In the genomic region with DNA sequence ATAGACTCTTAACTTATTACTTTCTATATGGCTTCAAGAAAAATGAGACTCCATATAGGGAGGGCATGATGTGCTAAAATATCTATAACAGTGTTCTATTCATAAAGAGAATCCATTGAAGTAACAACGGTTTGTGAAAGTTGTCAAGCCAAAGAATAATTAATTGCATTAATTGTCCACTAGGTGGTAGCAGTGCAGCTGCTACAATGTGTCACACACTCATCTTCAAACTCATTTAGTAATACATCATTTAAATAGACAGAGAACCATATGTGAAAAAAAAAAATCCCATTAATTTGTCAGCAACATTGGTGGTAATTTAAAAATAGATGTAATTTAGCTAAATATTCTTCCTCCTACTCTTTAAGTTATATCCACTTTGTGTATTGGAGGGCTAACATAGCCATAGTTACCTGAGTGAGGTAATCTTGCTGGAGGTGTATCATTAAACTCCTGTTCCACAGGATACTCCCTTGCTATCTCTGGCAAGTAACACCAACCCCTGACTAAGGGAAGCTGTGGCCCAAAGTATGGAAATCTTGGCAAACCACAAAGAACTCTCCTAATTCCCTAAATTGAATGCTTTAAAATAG, we compare ENCODE assay signal across 8 cellular contexts. TPM values are rescaled to one million over a fixed set of nuclear protein-coding genes. Genes with fewer than 3 reads are reported as not detected.
DNase-seq lines count a peak whose midpoint lies in the region; ATAC-seq and TF ChIP-seq lines count a peak whose summit lies in the region.

No MANE protein-coding gene starts in this region.

- H3K4me1 ChIP-seq in DND-41 (ENCODE audit: insufficient read depth, low read length) = no peaks in the 10 kb centered on the region

- TF ChIP-seq CTCF in DND-41 (IDR thresholded peaks at IDR 0.05; ENCODE audit: borderline replicate concordance, extremely low read depth, low read length, poor library complexity, severe bottlenecking) (peak; percentile 72), choroid plexus epithelial cell (conservative IDR thresholded peaks at IDR 0.05; ENCODE audit: low read depth, low read length) (peak; percentile 63)

- DNase-seq in DND-41 (no peak), NCI-H748 (lab: John Stamatoyannopoulos, UW; ENCODE audit: unreplicated experiment) (peak; percentile 26), choroid plexus epithelial cell (ENCODE audit: low read depth) (peak; percentile 81), lung microvascular endothelial cell (ENCODE audit: low read depth in 2 of 2) (peak; percentile 70 to 72), NCI-H1048 (lab: John Stamatoyannopoulos, UW) (no peak), GF-D8 (lab: John Stamatoyannopoulos, UW) (no peak)

- ATAC-seq in DND-41 (ENCODE audit: insufficient read depth, low read depth) = peak; percentile 64; the same call in 2 of the 3 replicates
- peak; percentile 63 for ATAC-seq in GM19372 (IDR thresholded peaks at IDR 0.05; ENCODE audit: low read depth, unreplicated experiment)
- peak; percentile 86 for ATAC-seq in HG03354 (IDR thresholded peaks at IDR 0.05; ENCODE audit: poor library complexity, severe bottlenecking, unreplicated experiment)

- peaks cover 11% of the 10 kb centered on the region for H3K27me3 ChIP-seq in DND-41 (ENCODE audit: insufficient read depth, low read length, poor library complexity)

- H3K4me3 ChIP-seq in DND-41 (ENCODE audit: low read depth in 1 of 2, low read length in 2 of 2) (no peak overlapping the region), choroid plexus epithelial cell (ENCODE audit: low read depth, low read length) (no peak overlapping the region)

- H3K79me2 ChIP-seq in DND-41 (ENCODE audit: insufficient read depth, low read length) = no peaks in the 10 kb centered on the region

- H3K27ac ChIP-seq in DND-41 (ENCODE audit: low read length) = no peak overlapping the region

- no peaks in the 10 kb centered on the region for H3K36me3 ChIP-seq in DND-41 (ENCODE audit: insufficient read depth, low read length)

- H3K9ac ChIP-seq in DND-41 (ENCODE audit: low read depth, low read length) = no peak overlapping the region

- H4K20me1 ChIP-seq in DND-41 (ENCODE audit: insufficient read depth, low read length) = no peaks in the 10 kb centered on the region

- H3K9me3 ChIP-seq in DND-41 (ENCODE audit: insufficient read depth, low read length, severe bottlenecking) = no peaks in the 10 kb centered on the region

- H2AFZ ChIP-seq in DND-41 (ENCODE audit: low read depth, low read length) = no peak overlapping the region

- no peak overlapping the region for H3K4me2 ChIP-seq in DND-41 (ENCODE audit: insufficient read depth, low read length)

RNA-seq across cellular contexts. Expression of a gene that starts 3.7 kb away (rescaled TPM):
- total RNA-seq in lung microvascular endothelial cell = under 0.01 TPM in 1 of 2 replicates, not detected in the other

RNA-seq across cellular contexts. Expression of a gene that starts 33.8 kb away (rescaled TPM):
- not detected in 2 replicates for total RNA-seq in lung microvascular endothelial cell

Comparison
In these comparisons a context has a peak if more than half of its experiments do, and no peak if none do; other contexts are left out.
1. DNase-seq: peak in NCI-H748 (single experiment), choroid plexus epithelial cell (single experiment) and lung microvascular endothelial cell (2 of 2); none in DND-41 (single experiment), NCI-H1048 (single experiment) and GF-D8 (single experiment).
2. Peak in every context shown above with its lines, with median percentiles within 50 percentile points of each other: ATAC-seq.